24 cellular contexts compared by ENCODE assay signal in genomic region chr10:122045212-122045611, GRCh38. TPM values are rescaled to one million over a fixed set of nuclear protein-coding genes. Genes with fewer than 3 reads are reported as not detected.
A peak's percentile ranks its signal among the peaks of the same experiment; 100 is the strongest.
DNase-seq lines count a peak whose midpoint lies in the region; ATAC-seq, FAIRE-seq and TF ChIP-seq lines count a peak whose summit lies in the region.
"Had no signal": no experiment of that assay in that cellular context is flagged by ENCODE, and none has a peak within 500 bp of the region (broad histone marks: within the 10 kb centered on the region; RNA-seq: fewer than 3 reads in every experiment).

No MANE protein-coding gene starts in this region.

- in situ Hi-C loops in K562 (cut with MboI): no loop called here

- H3K4me2 ChIP-seq in K562 (ENCODE audit: insufficient read depth, low read length): no peak overlapping the region

- BruUV-seq in K562 (replicated peaks; lab: Mats Ljungman, UMichigan): no TSS peak

- FAIRE-seq in K562 (lab: Jason Lieb, UNC): no peak
- FAIRE-seq: G401.6, kidney had no signal

- DNase-seq in K562 (ENCODE audit: extremely low read depth in 1 of 4, low spot score in 3 of 4) (no peak), sigmoid colon (no peak), DMS114 treated with DMSO at 0.1 percent for 48 hours (lab: John Stamatoyannopoulos, UW; ENCODE audit: unreplicated experiment) (no peak), left lung (no peak), NCI-H82 (lab: John Stamatoyannopoulos, UW) (no peak)
- DNase-seq: activated CD4-positive, alpha-beta T cell treated with anti-CD3 and anti-CD28 coated beads for 48 hours; activated naive CD8-positive, alpha-beta T cell treated with anti-CD3 and anti-CD28 coated beads, Interleukin-2, amount 10 ng/mL, durations not matched to agents 7 days and 5 days; hypothalamus; Karpas-422; kidney; naive thymus-derived CD8-positive, alpha-beta T cell; NCI-H1694 treated with DMSO at 0.1 percent for 48 hours; NCI-H226; SIG-M5; stimulated activated CD4-positive, alpha-beta T cell treated with anti-CD3 and anti-CD28 coated beads, Interleukin-4, amount 100 ng/mL, for 4 hours; stimulated activated naive CD8-positive, alpha-beta T cell treated with anti-CD3 and anti-CD28 coated beads, Interleukin-15, amount 100 ng/mL, for 72 hours had no signal

- H4K20me1 ChIP-seq in K562 (replicated peaks; ENCODE audit: control insufficient read depth, insufficient read depth, low read length): no peaks in the 10 kb centered on the region

- H3K4me3 ChIP-seq in K562 (no peak overlapping the region), liver (ENCODE audit: low read depth in 1 of 3, low read length in 3 of 3) (no peak overlapping the region), sigmoid colon (peak overlapping the region in 2 of 4 donors; percentile 21 to 29), left lung (no peak overlapping the region)
- H3K4me3 ChIP-seq: body of pancreas, colonic mucosa, spleen had no signal

- TF ChIP-seq EP300 in K562 (IDR thresholded peaks at IDR 0.05; ENCODE audit: low read length): no peak
- no peak for TF ChIP-seq EP300 in sigmoid colon (IDR thresholded peaks at IDR 0.05)

- H3K9me3 ChIP-seq in K562 (replicated peaks; ENCODE audit: control insufficient read depth, insufficient read depth, low read depth, low read length): no peaks in the 10 kb centered on the region
- no peaks in the 10 kb centered on the region for H3K9me3 ChIP-seq in liver (ENCODE audit: control insufficient read depth in 4 of 4, low read length in 3 of 4)
- no peaks in the 10 kb centered on the region for H3K9me3 ChIP-seq in sigmoid colon
- H3K9me3 ChIP-seq in left lung: no peaks in the 10 kb centered on the region
- H3K9me3 ChIP-seq: body of pancreas, colonic mucosa, spleen had no signal

- no peak for ATAC-seq in K562
- ATAC-seq in HG02759 (IDR thresholded peaks at IDR 0.05; ENCODE audit: unreplicated experiment): no peak
- no peak for ATAC-seq in left lung
- ATAC-seq: naive thymus-derived CD8-positive, alpha-beta T cell; stimulated activated naive CD8-positive, alpha-beta T cell treated with anti-CD3 and anti-CD28 coated beads, Interleukin-15, amount 100 ng/mL, for 72 hours had no signal

- no peaks in the 10 kb centered on the region for H3K36me3 ChIP-seq in K562 (ENCODE audit: control insufficient read depth, insufficient read depth, low read length)
- H3K36me3 ChIP-seq in liver (ENCODE audit: control insufficient read depth in 4 of 4, insufficient read depth in 3 of 4, low read depth in 1 of 4, low read length in 3 of 4): no peaks in the 10 kb centered on the region
- H3K36me3 ChIP-seq in sigmoid colon: no peaks in the 10 kb centered on the region
- no peaks in the 10 kb centered on the region for H3K36me3 ChIP-seq in left lung
- H3K36me3 ChIP-seq: colonic mucosa, spleen had no signal

- H3K4me1 ChIP-seq in K562 (replicated peaks in 1 of 2; ENCODE audit: control insufficient read depth in 2 of 2, insufficient read depth in 2 of 2, low read length in 2 of 2): no peaks in the 10 kb centered on the region
- H3K4me1 ChIP-seq in liver (ENCODE audit: control insufficient read depth in 4 of 4, insufficient read depth in 4 of 4, low read length in 3 of 4): peaks cover 4 to 12% (median 11%) of the 10 kb centered on the region in 4 donors
- H3K4me1 ChIP-seq in sigmoid colon: peaks cover 0 to 47% (median 42%) of the 10 kb centered on the region in 4 donors
- peaks cover 0 to 5% of the 10 kb centered on the region in 2 donors for H3K4me1 ChIP-seq in left lung
- H3K4me1 ChIP-seq: colonic mucosa, spleen had no signal

- intact Hi-C loops in K562 (cut with micrococcal nuclease): no loop called here
- intact Hi-C loops in sigmoid colon (cut with DNase I): loop anchor here (2.0 kb wide), 1 partner anchor 18 kb away; no protein-coding TSS in a partner anchor
- intact Hi-C loops in left lung (cut with DNase I): no loop called here

- H3K27ac ChIP-seq in 22Rv1: peak overlapping the region; percentile 82
- no peak overlapping the region for H3K27ac ChIP-seq in K562 (ENCODE audit: extremely low read depth, low read depth, low read length)
- H3K27ac ChIP-seq in liver (ENCODE audit: low read depth in 1 of 2, low read length in 2 of 2): peak overlapping the region; percentile 16 to 79
- H3K27ac ChIP-seq in sigmoid colon: peak overlapping the region; percentile 83 to 88 (median 86)
- no peak overlapping the region for H3K27ac ChIP-seq in left lung
- H3K27ac ChIP-seq: colonic mucosa, spleen had no signal

- WGBS in K562 (ENCODE audit: insufficient coverage, low coverage, missing lambda C conversion rate): 1% methylated on average over 5 of the region's 5 CpGs
- WGBS in liver: 93% methylated on average over 5 of the region's 5 CpGs
- 82 to 92% methylated on average over 5 of the region's 5 CpGs for WGBS in sigmoid colon, 2 donors

- H3K27me3 ChIP-seq in K562 (ENCODE audit: control insufficient read depth in 2 of 2, insufficient read depth in 2 of 2, low read length in 2 of 2) (peaks cover 15 to 37% of the 10 kb centered on the region in 2 experiments; a peak in 3 of 5 replicates), liver (ENCODE audit: control insufficient read depth in 4 of 4, insufficient read depth in 4 of 4, low read length in 3 of 4) (no peaks in the 10 kb centered on the region), sigmoid colon (no peaks in the 10 kb centered on the region), left lung (no peaks in the 10 kb centered on the region)
- H3K27me3 ChIP-seq: body of pancreas, colonic mucosa had no signal

- no peaks in the 10 kb centered on the region for H3K79me2 ChIP-seq in K562 (ENCODE audit: control insufficient read depth, insufficient read depth, low read length)

- TF ChIP-seq CTCF in 22Rv1 (IDR thresholded peaks at IDR 0.05) (no peak), K562 (IDR thresholded peaks at IDR 0.05 in 2 of 3, conservative IDR thresholded peaks at IDR 0.05 in 1 of 3; ENCODE audit: insufficient read depth in 2 of 3, low read depth in 1 of 3, low read length in 3 of 3) (no peak), liver (IDR thresholded peaks at IDR 0.05; ENCODE audit: low read depth, low read length, missing input control) (no peak), sigmoid colon (IDR thresholded peaks at IDR 0.05) (no peak), left lung (IDR thresholded peaks at IDR 0.05) (no peak)

- POLR2A ChIA-PET in K562 (lab: Yijun Ruan, JAX): no interaction called here

- H3K9me1 ChIP-seq in K562 (ENCODE audit: control insufficient read depth, insufficient read depth, low read length): no peaks in the 10 kb centered on the region

- H3K9ac ChIP-seq in K562 (ENCODE audit: insufficient read depth in 1 of 2, low read depth in 2 of 2, low read length in 2 of 2) (no peak overlapping the region), liver (ENCODE audit: low read depth in 1 of 2, low read length in 2 of 2) (peak overlapping the region in 1 of 2 donors; percentile 39)

- TF ChIP-seq POLR2A in K562 (conservative IDR thresholded peaks at IDR 0.05): no peak
- no peak for TF ChIP-seq POLR2A in sigmoid colon (IDR thresholded peaks at IDR 0.05)

- no peak overlapping the region for H2AFZ ChIP-seq in K562 (ENCODE audit: low read depth, low read length)

- CTCF ChIA-PET in K562 (lab: Yijun Ruan, JAX; ENCODE audit: low intra/inter-chr PET ratio): no interaction called here

- no peak for TF ChIP-seq RAD21 in K562 (CRISPR knock-in tag; conservative IDR thresholded peaks at IDR 0.05 in 1 of 2, IDR thresholded peaks at IDR 0.05 in 1 of 2)
- no peak for TF ChIP-seq RAD21 in liver (IDR thresholded peaks at IDR 0.05)

TF ChIP-seq in K562, 482 proteins besides CTCF, POLR2A, EP300 and RAD21 (continues in another document):
- TF ChIP-seq JUNB (CRISPR knock-in tag; conservative IDR thresholded peaks at IDR 0.05) (no peak), ZFP36 (IDR thresholded peaks at IDR 0.05; ENCODE audit: low read depth, low read length, partially characterized antibody) (peak; percentile 63), BRD9 (IDR thresholded peaks at IDR 0.05; ENCODE audit: low read depth, partially characterized antibody) (no peak), ZFX (CRISPR knock-in tag; IDR thresholded peaks at IDR 0.05) (no peak), CAMTA2 (CRISPR knock-in tag; conservative IDR thresholded peaks at IDR 0.05) (no peak), ZNF57 (CRISPR knock-in tag; IDR thresholded peaks at IDR 0.05) (no peak), BCOR (IDR thresholded peaks at IDR 0.05) (peak; percentile 56; the same call in 1 of the 2 replicates)

TF ChIP-seq in liver, 16 proteins besides CTCF, POLR2A, EP300 and RAD21 (continues in another document):
- TF ChIP-seq HNF4A (conservative IDR thresholded peaks at IDR 0.05) (no peak), MAX (IDR thresholded peaks at IDR 0.05) (no peak), FOXA2 (IDR thresholded peaks at IDR 0.05) (no peak), FOXA1 (IDR thresholded peaks at IDR 0.05) (no peak), EGR1 (IDR thresholded peaks at IDR 0.05; ENCODE audit: low read depth in 2 of 2) (no peak)

RNA-seq across cellular contexts. Expression of gene TACC2, which starts 56.2 kb away (rescaled TPM):
- not detected in 2 replicates for total RNA-seq in K562 (2011; cell fraction: chromatin; rRNA removed; ENCODE audit: low replicate concordance)
- not detected in 2 replicates for total RNA-seq in K562 (2011; cell fraction: nucleolus; rRNA removed)
- not detected in 2 replicates for total RNA-seq in K562 (2011; cell fraction: nucleoplasm; rRNA removed)
- total RNA-seq in K562 (2014; rRNA removed) (under 0.01 TPM in 1 of 2 replicates, not detected in the other), K562 (2014; rRNA removed; fragmentation: Illumina TruSeq; extraction: Trizol) (not detected in 2 replicates), K562 (2015; rRNA removed; fragmentation: Illumina TruSeq; extraction: Trizol) (not detected in 2 replicates), K562 (2021) (0.22 and 0.35 TPM in 2 replicates), liver (1 to 10 TPM; 1.5 to 8.9 TPM), sigmoid colon (100 to 1,000 TPM in 1 of 4 donors, 10 to 100 TPM in 3; 64.2 to 173 (median 73.3) TPM), left lung (100 to 1,000 TPM; 166 to 193 TPM)
- polyA plus RNA-seq in K562 (2011; rRNA removed) (not detected in 2 replicates), K562 (2014; fragmentation: Illumina TruSeq; extraction: Trizol) (0.08 TPM in 1 of 2 replicates, not detected in the other), K562 (2014; fragmentation: Nextera tagmentation; extraction: Ambion mirVana) (under 1 TPM in 1 of 2 experiments, not detected in 1; 0.03 TPM), K562 (2014; rRNA removed) (not detected in 2 replicates), liver (1 to 10 TPM; 6.7 to 9.1 TPM), sigmoid colon (10 to 100 TPM; 43.7 to 77.7 (median 55.3) TPM)
- 0.22 TPM in 1 of 2 replicates, not detected in the other for polyA plus RNA-seq in K562 (2011; cell fraction: cytosol; rRNA removed)
- 0.17 TPM in 1 of 2 replicates, not detected in the other for polyA plus RNA-seq in K562 (2011; cell fraction: nucleus; rRNA removed)
- 0.08 and 0.21 TPM in 2 replicates for polyA plus RNA-seq in K562 (2012)
- polyA minus RNA-seq in K562 (2011; rRNA and poly(A)+ RNA removed): not detected in 2 replicates
- polyA minus RNA-seq in K562 (2011; cell fraction: cytosol; rRNA and poly(A)+ RNA removed): not detected in 2 replicates
- polyA minus RNA-seq in K562 (2011; cell fraction: nucleus; rRNA and poly(A)+ RNA removed): not detected in 2 replicates
- total RNA-seq: activated naive CD8-positive, alpha-beta T cell treated with anti-CD3 and anti-CD28 coated beads, Interleukin-2, amount 10 ng/mL, durations not matched to agents 7 days and 5 days; naive thymus-derived CD8-positive, alpha-beta T cell had no signal
- polyA plus RNA-seq: CD14-positive monocyte; naive thymus-derived CD8-positive, alpha-beta T cell had no signal

Comparison
In these comparisons a context has a peak if more than half of its experiments do, and no peak if none do; other contexts are left out.
1. H3K27ac ChIP-seq: peak in 22Rv1 (single experiment), liver (2 of 2) and sigmoid colon (4 of 4); none in K562 (single experiment) and left lung (0 of 2).
2. RNA of gene TACC2, which starts 56.2 kb away (total RNA-seq): 166 to 193 TPM in left lung and 64.2 to 173 TPM in sigmoid colon; 1.5 to 8.9 TPM in liver and under 0.01 to 0.35 TPM in K562; every median in the first group is over 4 times any median in the second.